In the genomic region with DNA sequence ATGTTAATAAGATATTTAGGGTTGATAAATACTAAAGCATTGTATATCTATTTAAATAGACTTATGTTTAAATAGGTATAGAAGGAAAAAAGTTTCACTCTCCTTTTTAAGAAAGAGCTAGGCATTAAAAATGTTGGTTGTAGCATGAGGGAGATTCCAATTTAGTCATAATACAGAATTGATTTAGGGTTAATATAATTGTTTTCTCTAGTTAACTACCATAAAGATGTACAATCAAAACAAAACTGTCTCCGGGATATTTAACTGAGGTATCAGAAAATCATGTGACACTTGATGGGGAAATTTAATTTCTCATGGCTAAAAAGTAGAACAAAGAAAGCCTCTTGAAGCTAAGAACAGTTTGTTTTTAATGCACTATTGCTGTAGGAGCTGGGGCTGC, we compare ENCODE assay signal across 1 cellular context.
TF ChIP-seq lines count a peak whose summit lies in the region.

No MANE protein-coding gene starts in this region.

TF ChIP-seq in GM12878, 131 proteins besides CTCF, POLR2A, EP300 and RAD21 (continued from another document):
- TF ChIP-seq ZNF274 (IDR thresholded peaks at IDR 0.05; ENCODE audit: insufficient read depth, insufficient read length) (no peak), MTA2 (IDR thresholded peaks at IDR 0.05; ENCODE audit: low read depth) (peak; percentile 71), JUNB (IDR thresholded peaks at IDR 0.05) (peak; percentile 20; the same call in 1 of the 2 replicates), ZNF217 (IDR thresholded peaks at IDR 0.05) (no peak), SMC3 (IDR thresholded peaks at IDR 0.05; ENCODE audit: borderline replicate concordance, low read length) (no peak)
- TF ChIP-seq, protein P1, sequence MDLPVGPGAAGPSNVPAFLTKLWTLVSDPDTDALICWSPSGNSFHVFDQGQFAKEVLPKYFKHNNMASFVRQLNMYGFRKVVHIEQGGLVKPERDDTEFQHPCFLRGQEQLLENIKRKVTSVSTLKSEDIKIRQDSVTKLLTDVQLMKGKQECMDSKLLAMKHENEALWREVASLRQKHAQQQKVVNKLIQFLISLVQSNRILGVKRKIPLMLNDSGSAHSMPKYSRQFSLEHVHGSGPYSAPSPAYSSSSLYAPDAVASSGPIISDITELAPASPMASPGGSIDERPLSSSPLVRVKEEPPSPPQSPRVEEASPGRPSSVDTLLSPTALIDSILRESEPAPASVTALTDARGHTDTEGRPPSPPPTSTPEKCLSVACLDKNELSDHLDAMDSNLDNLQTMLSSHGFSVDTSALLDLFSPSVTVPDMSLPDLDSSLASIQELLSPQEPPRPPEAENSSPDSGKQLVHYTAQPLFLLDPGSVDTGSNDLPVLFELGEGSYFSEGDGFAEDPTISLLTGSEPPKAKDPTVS (IDR thresholded peaks at IDR 0.05; ENCODE audit: low read depth, low read length) = no peak
